ENCODE assay signal across 8 cellular contexts in genomic region chr2:47070920-47071824, GRCh38.
DNase-seq lines count a peak whose midpoint lies in the region; ATAC-seq, FAIRE-seq and TF ChIP-seq lines count a peak whose summit lies in the region.

No MANE protein-coding gene starts in this region.

- ATAC-seq in GM21825 (IDR thresholded peaks at IDR 0.05; ENCODE audit: unreplicated experiment) = peak; percentile 78

- no peak overlapping the region for H3K4me3 ChIP-seq in rectal smooth muscle tissue (ENCODE audit: low read length)

- peak; percentile 67 for DNase-seq in GM12891 (ENCODE audit: insufficient read length, low spot score)
- peak; percentile 88 for DNase-seq in LHCN-M2 (ENCODE audit: low read depth)
- DNase-seq in activated T-cell treated with anti-CD3 and anti-CD28 coated beads, Interleukin-2, amount 50 U/mL, for 48 hours = peak; percentile 63 to 72
- peak; percentile 69 for DNase-seq in globus pallidus (ENCODE audit: low spot score)
- DNase-seq in stimulated activated naive CD4-positive, alpha-beta T cell treated with Interleukin-2 at 50 U/mL for 16 hours (lab: John Stamatoyannopoulos, UW) = no peak
- no peak for DNase-seq in GOT3 (lab: John Stamatoyannopoulos, UW)

- H3K36me3 ChIP-seq in rectal smooth muscle tissue (ENCODE audit: control insufficient read depth, insufficient read depth, low read length) = no peaks in the 10 kb centered on the region

- FAIRE-seq in GM12891 (lab: Jason Lieb, UNC) = peak; percentile 95

- TF ChIP-seq POLR2A in GM12891 (IDR thresholded peaks at IDR 0.05; ENCODE audit: low read depth, low read length) = no peak

- peaks cover 59% of the 10 kb centered on the region for H3K4me1 ChIP-seq in rectal smooth muscle tissue (ENCODE audit: control insufficient read depth, insufficient read depth, low read length)

- no peak overlapping the region for H3K9ac ChIP-seq in rectal smooth muscle tissue (ENCODE audit: low read length)

- no peaks in the 10 kb centered on the region for H3K27me3 ChIP-seq in rectal smooth muscle tissue (ENCODE audit: control insufficient read depth, insufficient read depth, low read length)

- peak overlapping the region; percentile 96 for H3K27ac ChIP-seq in rectal smooth muscle tissue (ENCODE audit: low read depth, low read length)

TF ChIP-seq in GM12891, 5 proteins besides CTCF, POLR2A, EP300 and RAD21:
- no peak for TF ChIP-seq PAX5 (IDR thresholded peaks at IDR 0.05; ENCODE audit: insufficient read depth, low read length, severe bottlenecking)
- TF ChIP-seq TAF1 (IDR thresholded peaks at IDR 0.05; ENCODE audit: low read depth, low read length) = no peak
- 0 out of 2 replicates have a peak, but pooled peaks have one; percentile 29 for TF ChIP-seq SPI1 (IDR thresholded peaks at IDR 0.05; ENCODE audit: low read depth, low read length)
- TF ChIP-seq POLR2AphosphoS5 (IDR thresholded peaks at IDR 0.05; ENCODE audit: low read depth, low read length) = no peak

Comparison
In these comparisons a context has a peak if more than half of its experiments do, and no peak if none do; other contexts are left out.
1. DNase-seq: peak in GM12891 (single experiment), LHCN-M2 (single experiment), activated T-cell treated with anti-CD3 and anti-CD28 coated beads, Interleukin-2, amount 50 U/mL, for 48 hours (2 of 2) and globus pallidus (single experiment); none in stimulated activated naive CD4-positive, alpha-beta T cell treated with Interleukin-2 at 50 U/mL for 16 hours (single experiment) and GOT3 (single experiment).